ENCODE assay signal across 8 cellular contexts in genomic region chr2:85132392-85132791, GRCh38. TPM values are rescaled to one million over a fixed set of nuclear protein-coding genes. Genes with fewer than 3 reads are reported as not detected.
DNase-seq lines count a peak whose midpoint lies in the region; ATAC-seq and TF ChIP-seq lines count a peak whose summit lies in the region.

No MANE protein-coding gene starts in this region.

- TF ChIP-seq CTCF in activated CD8-positive, alpha-beta T cell treated with anti-CD3 and anti-CD28 coated beads for 36 hours (IDR thresholded peaks at IDR 0.05) = no peak

- H3K27ac Mint-ChIP-seq in activated CD8-positive, alpha-beta T cell treated with anti-CD3 and anti-CD28 coated beads for 36 hours = no peak overlapping the region
- H3K27ac Mint-ChIP-seq in stimulated activated memory B cell treated with anti-CD40 and anti-IgM and Interleukin-4, amounts not matched to agents 10 μg/mL and 1 μg/mL and 100 μg/mL, for 72 hours = no peak overlapping the region

- POLR2A ChIA-PET in activated CD8-positive, alpha-beta T cell treated with anti-CD3 and anti-CD28 coated beads for 36 hours (lab: Charles Lee) = interaction anchor here (1.0 kb wide), 1 partner anchor 11 kb away, joined by 3 read pairs; no protein-coding TSS in a partner anchor

- H3K36me3 Mint-ChIP-seq in activated CD8-positive, alpha-beta T cell treated with anti-CD3 and anti-CD28 coated beads for 36 hours (ENCODE audit: low read depth) = no peaks in the 10 kb centered on the region
- no peaks in the 10 kb centered on the region for H3K36me3 Mint-ChIP-seq in stimulated activated memory B cell treated with anti-CD40 and anti-IgM and Interleukin-4, amounts not matched to agents 10 μg/mL and 1 μg/mL and 100 μg/mL, for 72 hours

- H3K27me3 ChIP-seq in iPS DF 6.9 (ENCODE audit: control insufficient read depth, insufficient read depth, low read length) = no peaks in the 10 kb centered on the region

- CTCF ChIA-PET in activated CD8-positive, alpha-beta T cell treated with anti-CD3 and anti-CD28 coated beads for 36 hours (lab: Charles Lee) = interaction anchor here (0.7 to 1.4 kb wide), 5 partner anchors 10 to 153 kb away, joined by 3 to 10 read pairs (median 4); no protein-coding TSS in a partner anchor

- peaks cover 5% of the 10 kb centered on the region; the same call in 1 of the 2 replicates for H3K4me1 ChIP-seq in iPS DF 6.9 (ENCODE audit: control insufficient read depth, insufficient read depth, low read length)

- H3K9me3 ChIP-seq in iPS DF 6.9 (ENCODE audit: control insufficient read depth, insufficient read depth, low read length) = no peaks in the 10 kb centered on the region

- H3K4me1 Mint-ChIP-seq in activated CD8-positive, alpha-beta T cell treated with anti-CD3 and anti-CD28 coated beads for 36 hours (ENCODE audit: low read depth) = peaks cover 8% of the 10 kb centered on the region
- peaks cover 7% of the 10 kb centered on the region for H3K4me1 Mint-ChIP-seq in stimulated activated memory B cell treated with anti-CD40 and anti-IgM and Interleukin-4, amounts not matched to agents 10 μg/mL and 1 μg/mL and 100 μg/mL, for 72 hours

- H3K4me3 Mint-ChIP-seq in activated CD8-positive, alpha-beta T cell treated with anti-CD3 and anti-CD28 coated beads for 36 hours = peak overlapping the region; percentile 65
- peak overlapping the region; percentile 79 for H3K4me3 Mint-ChIP-seq in stimulated activated memory B cell treated with anti-CD40 and anti-IgM and Interleukin-4, amounts not matched to agents 10 μg/mL and 1 μg/mL and 100 μg/mL, for 72 hours

- peak overlapping the region; percentile 95; the same call in 1 of the 2 replicates for H3K4me3 ChIP-seq in iPS DF 6.9 (ENCODE audit: low read length)

- H3K27ac ChIP-seq in iPS DF 6.9 (ENCODE audit: low read length) = no peak overlapping the region

- H3K9me3 Mint-ChIP-seq in activated CD8-positive, alpha-beta T cell treated with anti-CD3 and anti-CD28 coated beads for 36 hours = no peaks in the 10 kb centered on the region
- no peaks in the 10 kb centered on the region for H3K9me3 Mint-ChIP-seq in stimulated activated memory B cell treated with anti-CD40 and anti-IgM and Interleukin-4, amounts not matched to agents 10 μg/mL and 1 μg/mL and 100 μg/mL, for 72 hours

- no peak for ATAC-seq in activated CD8-positive, alpha-beta T cell treated with anti-CD3 and anti-CD28 coated beads for 36 hours
- no peak for ATAC-seq in stimulated activated memory B cell treated with anti-CD40 and anti-IgM and Interleukin-4, amounts not matched to agents 10 μg/mL and 1 μg/mL and 100 μg/mL, for 72 hours

- H3K36me3 ChIP-seq in iPS DF 6.9 (ENCODE audit: control insufficient read depth, insufficient read depth, low read length) = no peaks in the 10 kb centered on the region

- intact Hi-C loops in activated CD8-positive, alpha-beta T cell treated with anti-CD3 and anti-CD28 coated beads for 36 hours (cut with micrococcal nuclease) = no loop called here

- DNase-seq in NCI-H1417 (lab: John Stamatoyannopoulos, UW) = peak in 2 of 3 experiments; percentile 22 to 46
- DNase-seq in NCI-H1417 treated with DMSO at 0.1 percent for 48 hours (lab: John Stamatoyannopoulos, UW) = no peak
- no peak for DNase-seq in activated CD8-positive, alpha-beta T cell treated with anti-CD3 and anti-CD28 coated beads for 36 hours
- DNase-seq in iPS DF 6.9 (ENCODE audit: low read depth, low spot score) = no peak
- DNase-seq in NOMO-1 treated with dmso at 0.1 percent for 144 hours (lab: John Stamatoyannopoulos, UW; ENCODE audit: unreplicated experiment) = no peak
- no peak for DNase-seq in NCI-H128 (lab: John Stamatoyannopoulos, UW; ENCODE audit: unreplicated experiment)
- DNase-seq in NCI-H2196 (lab: John Stamatoyannopoulos, UW; ENCODE audit: unreplicated experiment) = no peak

- WGBS in iPS DF 6.9 (ENCODE audit: insufficient coverage, insufficient read length) = no CpG with 5 or more reads among the region's 14 CpGs

- peaks cover 54% of the 10 kb centered on the region for H3K27me3 Mint-ChIP-seq in activated CD8-positive, alpha-beta T cell treated with anti-CD3 and anti-CD28 coated beads for 36 hours
- H3K27me3 Mint-ChIP-seq in stimulated activated memory B cell treated with anti-CD40 and anti-IgM and Interleukin-4, amounts not matched to agents 10 μg/mL and 1 μg/mL and 100 μg/mL, for 72 hours = peaks cover 55% of the 10 kb centered on the region

RNA-seq across cellular contexts. Expression of gene TCF7L1, which starts 0.8 kb away (rescaled TPM):
- not detected for total RNA-seq in activated CD8-positive, alpha-beta T cell treated with anti-CD3 and anti-CD28 coated beads for 36 hours

Comparison
In these comparisons a context has a peak if more than half of its experiments do, and no peak if none do; other contexts are left out.
1. DNase-seq: peak in NCI-H1417 (2 of 3); none in NCI-H1417 treated with DMSO at 0.1 percent for 48 hours (single experiment), activated CD8-positive, alpha-beta T cell treated with anti-CD3 and anti-CD28 coated beads for 36 hours (single experiment), iPS DF 6.9 (single experiment), NOMO-1 treated with dmso at 0.1 percent for 144 hours (single experiment), NCI-H128 (single experiment) and NCI-H2196 (single experiment).